ENCODE assay signal across 13 cellular contexts in genomic region chr17:20457848-20458381, GRCh38. TPM values are rescaled to one million over a fixed set of nuclear protein-coding genes. Genes with fewer than 3 reads are reported as not detected.
"Had no signal": no experiment of that assay in that cellular context is flagged by ENCODE, and none has a peak within 500 bp of the region (broad histone marks: within the 10 kb centered on the region; RNA-seq: fewer than 3 reads in every experiment).

No MANE protein-coding gene starts in this region.

RNA-seq across cellular contexts. Expression of gene LGALS9B, which starts 9.4 kb away (rescaled TPM):
- total RNA-seq: dermis microvascular lymphatic vessel endothelial cell; endodermal cell; gastrocnemius medialis; glomerular endothelial cell; heart right ventricle; kidney epithelial cell; left cardiac atrium; left lobe of liver; left ventricle myocardium inferior; liver; mammary epithelial cell; myocyte; naive thymus-derived CD8-positive, alpha-beta T cell had no signal
- polyA plus RNA-seq: heart right ventricle; liver; mammary epithelial cell; naive thymus-derived CD8-positive, alpha-beta T cell had no signal
